In the genomic region with DNA sequence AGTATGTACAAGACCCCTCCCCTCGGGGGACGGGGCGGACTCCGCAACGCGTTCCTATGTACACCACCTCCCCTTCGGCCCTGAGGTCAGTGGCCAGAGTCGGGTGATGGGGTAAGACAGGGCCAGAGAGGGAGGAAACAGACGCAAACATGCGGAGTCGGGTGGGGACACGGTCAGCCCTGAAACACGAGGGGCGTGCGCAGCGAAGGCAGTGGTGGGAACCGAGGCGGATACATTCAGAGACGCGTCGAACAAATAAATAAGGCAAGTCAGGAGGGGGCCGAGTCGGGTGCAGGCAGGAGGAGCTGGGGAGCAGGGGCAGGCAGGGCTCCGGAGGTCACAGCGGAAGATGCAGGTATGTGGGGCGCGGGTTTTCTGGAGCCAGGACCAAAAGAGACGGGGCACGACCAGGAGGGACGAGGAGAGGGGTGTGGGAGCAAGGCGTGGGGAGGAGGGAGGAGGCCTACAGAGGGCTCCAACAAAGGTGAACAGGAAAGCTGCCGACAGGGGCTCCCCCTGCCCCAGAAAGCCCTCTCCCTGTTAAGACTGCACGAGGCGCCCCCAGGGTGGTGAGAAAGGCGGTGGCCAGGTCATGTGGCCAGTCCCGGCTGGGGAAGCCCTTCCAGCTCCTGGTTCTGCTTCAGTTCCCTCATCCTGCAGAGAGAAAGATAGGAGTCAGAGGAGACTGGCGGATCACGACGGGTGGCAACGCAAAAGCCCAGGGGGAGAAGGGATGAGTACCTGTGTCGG, we compare ENCODE assay signal across 8 cellular contexts. TPM values are rescaled to one million over a fixed set of nuclear protein-coding genes. Genes with fewer than 3 reads are reported as not detected.
DNase-seq lines count a peak whose midpoint lies in the region; ATAC-seq and TF ChIP-seq lines count a peak whose summit lies in the region.

No MANE protein-coding gene starts in this region.

- 16 to 43% methylated on average over 7 to 41 of the region's 41 CpGs for WGBS in transverse colon (ENCODE audit: low coverage in 1 of 2), 2 donors

- intact Hi-C loops in Panc1 (cut with micrococcal nuclease; ENCODE audit: unreplicated experiment), result no loop called here
- intact Hi-C loops in lower lobe of right lung (cut with DNase I), result no loop called here
- intact Hi-C loops in transverse colon (cut with DNase I; ENCODE audit: low total_unique reads), result no loop called here

- H3K9me3 ChIP-seq in Panc1 (ENCODE audit: control insufficient read depth, insufficient read depth, low read depth, low read length) (no peaks in the 10 kb centered on the region), lower lobe of right lung (no peaks in the 10 kb centered on the region), transverse colon (no peaks in the 10 kb centered on the region)

- H3K4me3 ChIP-seq in Panc1 (ENCODE audit: low read depth in 2 of 2, low read length in 2 of 2) (peak overlapping the region; percentile 66 to 79), lower lobe of right lung (peak overlapping the region; percentile 94), transverse colon (peak overlapping the region; percentile 37 to 82 (median 62))

- H3K36me3 ChIP-seq in Panc1 (ENCODE audit: control insufficient read depth, insufficient read depth, low read length) (no peaks in the 10 kb centered on the region), lower lobe of right lung (peaks cover 42% of the 10 kb centered on the region), transverse colon (peaks cover 0 to 24% (median 5%) of the 10 kb centered on the region in 4 donors)

- H3K27me3 ChIP-seq in Panc1 (ENCODE audit: control insufficient read depth, insufficient read depth, low read length), result no peaks in the 10 kb centered on the region
- no peaks in the 10 kb centered on the region for H3K27me3 ChIP-seq in lower lobe of right lung (ENCODE audit: low read depth)
- no peaks in the 10 kb centered on the region for H3K27me3 ChIP-seq in transverse colon

- peak overlapping the region; percentile 97 for H3K27ac ChIP-seq in Panc1 (ENCODE audit: low read length)
- peak overlapping the region; percentile 98 for H3K27ac ChIP-seq in caudate nucleus (ENCODE audit: low read depth, low read length)
- peak overlapping the region; percentile 93 for H3K27ac ChIP-seq in lower lobe of right lung
- H3K27ac ChIP-seq in transverse colon, result peak overlapping the region; percentile 91 to 98 (median 96)

- TF ChIP-seq CTCF in Panc1 (IDR thresholded peaks at IDR 0.05) (no peak), lower lobe of right lung (IDR thresholded peaks at IDR 0.05) (no peak), transverse colon (IDR thresholded peaks at IDR 0.05) (no peak)

- CTCF ChIA-PET in Panc1 (lab: Charles Lee), result no interaction called here

- in situ Hi-C loops in Panc1 (cut with HindIII; ENCODE audit: low pct_unique_long_range_greater_than_20kb, low sequenced_read_pairs), result no loop called here
- in situ Hi-C loops in transverse colon (cut with MboI; ENCODE audit: low pct_ligation_motif_present in 1 of 4, low pct_unique_long_range_greater_than_20kb in 1 of 4, low sequenced_read_pairs in 3 of 4), result no loop called here

- ATAC-seq in Panc1 (peak; percentile 12), lower lobe of right lung (peak in 1 of 2 donors; percentile 6)

- DNase-seq in activated naive CD4-positive, alpha-beta T cell treated with Interleukin-2 at 50 U/mL for 16 hours, result peak; percentile 42
- DNase-seq in activated naive CD4-positive, alpha-beta T cell (lab: John Stamatoyannopoulos, UW), result no peak
- no peak for DNase-seq in Panc1 (ENCODE audit: low read depth, low spot score)
- peak in 8 of 61 donors; percentile 10 to 61 (median 36) for DNase-seq in caudate nucleus (lab: John Stamatoyannopoulos, UW)
- DNase-seq in lower lobe of right lung, result no peak
- DNase-seq in transverse colon, result no peak
- no peak for DNase-seq in T1000 (lab: John Stamatoyannopoulos, UW)
- DNase-seq in NCI-H2081 treated with DMSO at 0.1 percent for 48 hours (lab: John Stamatoyannopoulos, UW), result no peak

- peaks cover 15% of the 10 kb centered on the region for H3K4me1 ChIP-seq in Panc1 (ENCODE audit: control insufficient read depth, insufficient read depth, low read length)
- peaks cover 46% of the 10 kb centered on the region for H3K4me1 ChIP-seq in lower lobe of right lung
- H3K4me1 ChIP-seq in transverse colon, result peaks cover 14 to 33% (median 26%) of the 10 kb centered on the region in 4 donors

- no TSS peak for BruUV-seq in Panc1 (replicated peaks; lab: Mats Ljungman, UMichigan)

- TF ChIP-seq POLR2A in transverse colon (IDR thresholded peaks at IDR 0.05), result no peak

- POLR2A ChIA-PET in Panc1 (lab: Charles Lee), result interaction anchor here (1.4 kb wide), 1 partner anchor 23 kb away, joined by 5 read pairs; no protein-coding TSS in a partner anchor

- TF ChIP-seq EP300 in transverse colon (IDR thresholded peaks at IDR 0.05; ENCODE audit: low read depth), result no peak

RNA-seq across cellular contexts. Expression of gene SPAG7, which starts 0.7 kb away (rescaled TPM):
- total RNA-seq in Panc1 (2021; ENCODE audit: unreplicated experiment) (43.4 TPM), lower lobe of right lung (56.3 TPM), transverse colon (10 to 100 TPM in 3 of 4 donors, 1 to 10 TPM in 1; 8.2 to 64.7 (median 47.4) TPM)
- 58.5 TPM for polyA plus RNA-seq in Panc1 (2012; ENCODE audit: insufficient read length)

RNA-seq across cellular contexts. Expression of gene ENO3, which starts 17.4 kb away (rescaled TPM):
- 23.4 TPM for total RNA-seq in Panc1 (2021; ENCODE audit: unreplicated experiment)
- 45.8 TPM for polyA plus RNA-seq in Panc1 (2012; ENCODE audit: insufficient read length)
- total RNA-seq in lower lobe of right lung, result 8.2 TPM
- total RNA-seq in transverse colon, result 100 to 1,000 TPM in 1 of 4 donors, 10 to 100 TPM in 1, 1 to 10 TPM in 2; 2.5 to 211 (median 12.9) TPM

RNA-seq across cellular contexts. Expression of gene CAMTA2, which starts 19.1 kb away (rescaled TPM):
- total RNA-seq in Panc1 (2021; ENCODE audit: unreplicated experiment), result 22.7 TPM
- polyA plus RNA-seq in Panc1 (2012; ENCODE audit: insufficient read length), result 32.8 TPM
- 49.9 TPM for total RNA-seq in lower lobe of right lung
- total RNA-seq in transverse colon, result 10 to 100 TPM; 35.9 to 71.8 (median 51.8) TPM

RNA-seq across cellular contexts. Expression of gene PFN1, which starts 20.0 kb away (rescaled TPM):
- total RNA-seq in Panc1 (2021; ENCODE audit: unreplicated experiment) (1,074 TPM), lower lobe of right lung (528 TPM), transverse colon (1,000 to 10,000 TPM in 1 of 4 donors, 100 to 1,000 TPM in 3; 743 to 1,049 (median 945) TPM)
- 3,457 TPM for polyA plus RNA-seq in Panc1 (2012; ENCODE audit: insufficient read length)

RNA-seq across cellular contexts. Expression of gene RNF167, which starts 28.3 kb away (rescaled TPM):
- total RNA-seq in Panc1 (2021; ENCODE audit: unreplicated experiment) (95.8 TPM), lower lobe of right lung (97.5 TPM), transverse colon (100 to 1,000 TPM in 1 of 4 donors, 10 to 100 TPM in 3; 57.2 to 348 (median 73.7) TPM)
- polyA plus RNA-seq in Panc1 (2012; ENCODE audit: insufficient read length), result 113 TPM
